ENCODE assay signal across 17 cellular contexts in the genomic region with DNA sequence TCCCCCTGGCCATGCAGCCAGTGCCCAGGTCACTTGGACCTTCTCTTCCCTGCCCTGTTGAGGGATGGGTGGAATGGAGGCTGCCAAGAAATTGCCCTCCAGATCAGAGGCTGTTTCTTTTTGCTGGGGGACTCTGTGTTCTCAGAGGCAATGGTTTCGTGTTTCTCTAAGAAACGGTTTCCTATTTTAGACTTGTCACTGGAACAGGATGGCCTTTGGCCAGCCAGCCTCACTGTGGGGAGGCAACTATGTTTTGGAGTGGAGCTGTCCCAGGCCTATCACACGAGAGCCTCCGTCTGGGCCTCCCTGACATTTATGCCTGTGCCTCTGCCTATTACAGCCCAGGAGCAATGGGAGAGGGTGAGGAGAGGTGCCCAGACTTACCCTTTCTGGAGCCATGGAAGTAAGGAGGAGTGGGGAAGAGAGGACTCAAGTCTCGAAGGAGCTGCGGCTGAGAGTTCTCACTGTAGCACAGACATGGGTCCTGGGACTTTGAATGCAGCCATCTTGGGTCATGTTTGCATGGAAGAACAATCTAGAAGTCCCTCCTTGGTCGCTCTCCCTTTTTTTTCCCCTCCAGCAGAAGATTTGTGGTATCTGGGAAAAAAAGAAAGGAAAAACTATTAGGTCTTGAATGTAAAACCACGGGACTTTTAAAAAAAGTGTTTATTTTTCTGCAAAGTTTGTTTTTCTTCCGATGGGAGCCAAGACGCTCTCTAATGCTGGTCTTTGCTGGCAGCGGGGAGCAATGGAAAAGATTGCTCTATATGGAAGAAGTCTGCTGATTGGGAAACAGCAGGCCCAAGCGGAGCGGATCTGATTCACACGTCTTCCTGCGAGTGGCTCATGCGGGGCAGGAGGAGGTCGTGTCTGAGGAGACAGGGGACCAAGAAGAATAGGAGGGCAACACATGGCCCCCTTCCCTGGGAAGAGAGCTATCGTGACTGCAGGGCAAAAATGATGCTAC.
DNase-seq lines count a peak whose midpoint lies in the region; ATAC-seq and TF ChIP-seq lines count a peak whose summit lies in the region.
"Had no signal": no experiment of that assay in that cellular context is flagged by ENCODE, and none has a peak within 500 bp of the region (broad histone marks: within the 10 kb centered on the region; RNA-seq: fewer than 3 reads in every experiment).

No MANE protein-coding gene starts in this region.

- H3K4me1 ChIP-seq in HEK293 (ENCODE audit: control insufficient read depth, insufficient read depth, low read length) (no peaks in the 10 kb centered on the region), esophagus muscularis mucosa (peaks cover 0 to 6% (median 0%) of the 10 kb centered on the region in 4 donors), spleen (no peaks in the 10 kb centered on the region)
- H3K4me1 ChIP-seq: parathyroid adenoma, SJCRH30 had no signal

- POLR2A ChIA-PET in HEK293 (lab: Yijun Ruan, JAX), result no interaction called here

- TF ChIP-seq EP300 in esophagus muscularis mucosa (IDR thresholded peaks at IDR 0.05), result no peak

- DNase-seq in esophagus muscularis mucosa (ENCODE audit: extremely low spot score) (no peak), spleen (peak; percentile 70), DMS79 (lab: John Stamatoyannopoulos, UW) (no peak)
- no peak for DNase-seq in NK-92 treated with Interleukin-12 subunit alpha and Interleukin-12 subunit beta, amount 100 ng/mL, for 24 hours (lab: John Stamatoyannopoulos, UW)
- DNase-seq: activated CD8-positive, alpha-beta memory T cell treated with anti-CD3 and anti-CD28 coated beads, Interleukin-2, amount 50 U/mL, for 4 hours; AML-193; DND-41; NCI-H1048; NCI-H524; SJCRH30; transverse colon had no signal

- no peak for TF ChIP-seq POLR2A in esophagus muscularis mucosa (IDR thresholded peaks at IDR 0.05; ENCODE audit: low read depth)
- no peak for TF ChIP-seq POLR2A in spleen (IDR thresholded peaks at IDR 0.05)

- ATAC-seq in HG03095 (IDR thresholded peaks at IDR 0.05; ENCODE audit: unreplicated experiment), result no peak
- ATAC-seq in GM21381 (IDR thresholded peaks at IDR 0.05; ENCODE audit: unreplicated experiment), result no peak

- intact Hi-C loops in esophagus muscularis mucosa (cut with DNase I) (no loop called here), spleen (cut with DNase I; ENCODE audit: low total_unique reads) (no loop called here)

- CTCF ChIA-PET in HEK293 (lab: Yijun Ruan, JAX), result no interaction called here

- no peaks in the 10 kb centered on the region for H3K9me3 ChIP-seq in HEK293 (ENCODE audit: control insufficient read depth, insufficient read depth, low read depth, low read length)
- H3K9me3 ChIP-seq in esophagus muscularis mucosa, result no peaks in the 10 kb centered on the region
- H3K9me3 ChIP-seq in spleen, result no peaks in the 10 kb centered on the region
- H3K9me3 ChIP-seq: transverse colon had no signal

- peaks cover 0 to 36% (median 0%) of the 10 kb centered on the region in 4 donors for H3K27me3 ChIP-seq in esophagus muscularis mucosa
- no peaks in the 10 kb centered on the region for H3K27me3 ChIP-seq in layer of hippocampus (ENCODE audit: control insufficient read depth, insufficient read depth, low read length)
- peaks cover 0 to 46% (median 0%) of the 10 kb centered on the region in 7 donors for H3K27me3 ChIP-seq in spleen (replicated peaks in 1 of 7)
- H3K27me3 ChIP-seq: SJCRH30, transverse colon had no signal

- H3K27ac ChIP-seq in HEK293 (ENCODE audit: extremely low read depth, low read depth, low read length) (no peak overlapping the region), esophagus muscularis mucosa (replicated peaks in 1 of 4) (peak overlapping the region in 3 of 4 donors; percentile 29 to 46 (median 35)), layer of hippocampus (ENCODE audit: low read depth, low read length) (peak overlapping the region; percentile 75), spleen (peak overlapping the region in 5 of 8 donors; percentile 18 to 61 (median 37))
- H3K27ac ChIP-seq: parathyroid adenoma, SJCRH30, VCaP had no signal

- H3K36me3 ChIP-seq in HEK293 (ENCODE audit: control insufficient read depth in 2 of 2, insufficient read depth in 1 of 2, low read length in 2 of 2) (no peaks in the 10 kb centered on the region), esophagus muscularis mucosa (no peaks in the 10 kb centered on the region), spleen (no peaks in the 10 kb centered on the region)
- H3K36me3 ChIP-seq: SJCRH30, transverse colon had no signal

- no peak overlapping the region for H3K4me3 ChIP-seq in HEK293 (ENCODE audit: low read depth, low read length)
- no peak overlapping the region for H3K4me3 ChIP-seq in esophagus muscularis mucosa
- no peak overlapping the region for H3K4me3 ChIP-seq in spleen
- H3K4me3 ChIP-seq: SJCRH30, transverse colon had no signal

- no peak for TF ChIP-seq CTCF in HEK293 (tag by site-specific recombination; IDR thresholded peaks at IDR 0.05)
- no peak for TF ChIP-seq CTCF in esophagus muscularis mucosa (IDR thresholded peaks at IDR 0.05)
- no peak for TF ChIP-seq CTCF in spleen (IDR thresholded peaks at IDR 0.05 in 8 of 11, conservative IDR thresholded peaks at IDR 0.05 in 3 of 11)

- WGBS in esophagus muscularis mucosa, result 76% methylated on average over 18 of the region's 18 CpGs
- 77 to 90% (median 81%) methylated on average over 18 of the region's 18 CpGs for WGBS in spleen, 5 donors

TF ChIP-seq in HEK293, 187 proteins besides CTCF, POLR2A, EP300 and RAD21:
- TF ChIP-seq ZNF350 (tag by site-specific recombination; IDR thresholded peaks at IDR 0.05) (no peak), ZNF155 (tag by site-specific recombination; IDR thresholded peaks at IDR 0.05) (no peak), ZFHX2 (tag by site-specific recombination; conservative IDR thresholded peaks at IDR 0.05) (no peak), ZNF354C (tag by site-specific recombination; IDR thresholded peaks at IDR 0.05; ENCODE audit: borderline replicate concordance, low read depth) (no peak), ZNF184 (tag by site-specific recombination; IDR thresholded peaks at IDR 0.05) (no peak), ZNF274 (IDR thresholded peaks at IDR 0.05; ENCODE audit: low read length) (no peak), ZNF274 (tag by site-specific recombination; IDR thresholded peaks at IDR 0.05; ENCODE audit: borderline replicate concordance) (peak; percentile 58; the same call in 1 of the 2 replicates), PRDM1 (tag by site-specific recombination; IDR thresholded peaks at IDR 0.05) (no peak)
- TF ChIP-seq, protein P1, sequence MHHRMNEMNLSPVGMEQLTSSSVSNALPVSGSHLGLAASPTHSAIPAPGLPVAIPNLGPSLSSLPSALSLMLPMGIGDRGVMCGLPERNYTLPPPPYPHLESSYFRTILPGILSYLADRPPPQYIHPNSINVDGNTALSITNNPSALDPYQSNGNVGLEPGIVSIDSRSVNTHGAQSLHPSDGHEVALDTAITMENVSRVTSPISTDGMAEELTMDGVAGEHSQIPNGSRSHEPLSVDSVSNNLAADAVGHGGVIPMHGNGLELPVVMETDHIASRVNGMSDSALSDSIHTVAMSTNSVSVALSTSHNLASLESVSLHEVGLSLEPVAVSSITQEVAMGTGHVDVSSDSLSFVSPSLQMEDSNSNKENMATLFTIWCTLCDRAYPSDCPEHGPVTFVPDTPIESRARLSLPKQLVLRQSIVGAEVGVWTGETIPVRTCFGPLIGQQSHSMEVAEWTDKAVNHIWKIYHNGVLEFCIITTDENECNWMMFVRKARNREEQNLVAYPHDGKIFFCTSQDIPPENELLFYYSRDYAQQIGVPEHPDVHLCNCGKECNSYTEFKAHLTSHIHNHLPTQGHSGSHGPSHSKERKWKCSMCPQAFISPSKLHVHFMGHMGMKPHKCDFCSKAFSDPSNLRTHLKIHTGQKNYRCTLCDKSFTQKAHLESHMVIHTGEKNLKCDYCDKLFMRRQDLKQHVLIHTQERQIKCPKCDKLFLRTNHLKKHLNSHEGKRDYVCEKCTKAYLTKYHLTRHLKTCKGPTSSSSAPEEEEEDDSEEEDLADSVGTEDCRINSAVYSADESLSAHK (tag by site-specific recombination; IDR thresholded peaks at IDR 0.05), result peak; percentile 61; the same call in 1 of the 2 replicates
